In genomic region chr4:142218726-142219125, GRCh38 we compare ENCODE assay signal across 34 cellular contexts.
"Had no signal": no experiment of that assay in that cellular context is flagged by ENCODE, and none has a peak within 500 bp of the region (broad histone marks: within the 10 kb centered on the region; RNA-seq: fewer than 3 reads in every experiment).

No MANE protein-coding gene starts in this region.

- DNase-seq: Karpas-422, Kasumi-1, MG63, MM.1S, MV-4-11, NCI-H1048, NCI-H1092, NCI-H1092 treated with DMSO at 0.1 percent for 48 hours, NCI-H1105, NCI-H1105 treated with DMSO at 0.1 percent for 48 hours, NCI-H1417, NCI-H1417 treated with DMSO at 0.1 percent for 48 hours, NCI-H1436, NCI-H1436 treated with DMSO at 0.1 percent for 48 hours, NCI-H146, NCI-H1694, NCI-H1694 treated with DMSO at 0.1 percent for 48 hours, NCI-H187, NCI-H187 treated with DMSO at 0.1 percent for 48 hours, NCI-H1930, NCI-H2029, NCI-H2029 treated with DMSO at 0.1 percent for 48 hours, NCI-H2081, NCI-H2081 treated with DMSO at 0.1 percent for 48 hours, NCI-H2107, NCI-H2171, NCI-H2171 treated with DMSO at 0.1 percent for 48 hours, NCI-H2227 treated with DMSO at 0.1 percent for 48 hours, NCI-H226, NCI-H345, NCI-H446, NCI-H446 treated with DMSO at 0.1 percent for 48 hours, NCI-H510A had no signal

- H3K9me3 ChIP-seq: MG63 had no signal

- H3K27ac ChIP-seq: KMS-11 had no signal

- H3K36me3 ChIP-seq: MG63 had no signal

- H3K27me3 ChIP-seq: MG63 had no signal

- H3K4me3 ChIP-seq: MG63 had no signal
